17 cellular contexts compared by ENCODE assay signal in the genomic region with DNA sequence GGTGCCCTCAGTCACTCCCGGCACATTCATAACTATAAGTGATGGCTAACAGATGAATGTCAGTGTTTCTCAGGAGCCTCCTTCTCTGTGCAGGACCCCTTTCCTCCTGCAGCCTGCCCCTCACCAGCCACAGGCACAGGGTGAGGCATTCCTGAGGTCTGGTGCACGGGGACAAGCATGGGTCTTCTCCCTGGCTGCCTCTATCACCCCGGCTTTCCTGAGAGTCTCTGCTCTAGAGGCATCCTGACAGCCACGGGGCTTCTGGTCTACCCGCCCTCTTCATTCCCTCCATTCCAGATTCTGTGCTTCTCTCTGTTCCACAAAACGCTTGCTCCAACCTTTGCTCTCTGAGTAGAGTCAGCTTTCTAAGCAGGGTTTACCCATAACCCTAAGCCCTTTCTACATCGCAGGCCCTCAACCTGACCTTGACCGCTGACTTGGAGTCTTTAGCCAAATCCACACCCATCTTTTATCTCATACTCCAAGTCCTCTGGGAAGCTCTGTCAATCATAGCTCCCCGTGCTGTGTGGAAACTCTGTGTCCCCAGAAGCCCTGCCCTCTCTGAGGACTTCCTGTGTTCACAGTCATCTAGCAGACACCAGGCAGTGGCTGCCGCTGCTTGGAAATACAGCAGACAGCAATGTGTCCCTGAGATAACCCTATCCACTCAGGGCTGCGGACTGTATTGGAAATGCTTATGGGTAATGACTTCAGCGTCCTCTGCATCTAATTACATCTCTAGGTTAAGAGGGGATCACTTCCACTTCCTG.
DNase-seq lines count a peak whose midpoint lies in the region; ATAC-seq lines count a peak whose summit lies in the region.
"Had no signal": no experiment of that assay in that cellular context is flagged by ENCODE, and none has a peak within 500 bp of the region (broad histone marks: within the 10 kb centered on the region; RNA-seq: fewer than 3 reads in every experiment).

No MANE protein-coding gene starts in this region.

- H3K36me3 Mint-ChIP-seq in activated CD4-positive, alpha-beta T cell treated with anti-CD3 and anti-CD28 coated beads, Interleukin-2, amount 10 ng/mL, durations not matched to agents 7 days and 5 days (ENCODE audit: low read depth) = peaks cover 47% of the 10 kb centered on the region
- peaks cover 26% of the 10 kb centered on the region for H3K36me3 Mint-ChIP-seq in central memory CD8-positive, alpha-beta T cell (ENCODE audit: insufficient read depth)
- peaks cover 18 to 61% (median 30%) of the 10 kb centered on the region in 3 donors for H3K36me3 Mint-ChIP-seq in naive thymus-derived CD8-positive, alpha-beta T cell

- CTCF ChIA-PET in activated CD4-positive, alpha-beta T cell treated with anti-CD3 and anti-CD28 coated beads, Interleukin-2, amount 10 ng/mL, durations not matched to agents 7 days and 5 days (lab: Charles Lee) = no interaction called here

- POLR2A ChIA-PET in activated CD4-positive, alpha-beta T cell treated with anti-CD3 and anti-CD28 coated beads, Interleukin-2, amount 10 ng/mL, durations not matched to agents 7 days and 5 days (lab: Charles Lee) = no interaction called here
- POLR2A ChIA-PET in naive thymus-derived CD8-positive, alpha-beta T cell (lab: Charles Lee) = no interaction called here

- H3K4me3 Mint-ChIP-seq in activated CD4-positive, alpha-beta T cell treated with anti-CD3 and anti-CD28 coated beads, Interleukin-2, amount 10 ng/mL, durations not matched to agents 7 days and 5 days = no peak overlapping the region
- no peak overlapping the region for H3K4me3 Mint-ChIP-seq in central memory CD8-positive, alpha-beta T cell
- no peak overlapping the region for H3K4me3 Mint-ChIP-seq in naive thymus-derived CD8-positive, alpha-beta T cell
- H3K4me3 Mint-ChIP-seq: dendritic cell treated with granulocyte-macrophage colony-stimulating factor and Interleukin-4, amounts not matched to agents 40 ng/mL and 50 ng/mL, for 4 days; nephron had no signal

- peak; percentile 32 for DNase-seq in activated CD4-positive, alpha-beta T cell treated with anti-CD3 and anti-CD28 coated beads, Interleukin-2, amount 10 ng/mL, durations not matched to agents 7 days and 5 days
- DNase-seq in activated CD4-positive, alpha-beta T cell treated with anti-CD3 and anti-CD28 coated beads for 48 hours = no peak
- DNase-seq in MV-4-11 (lab: John Stamatoyannopoulos, UW) (peak; percentile 25), NCI-H2171 treated with DMSO at 0.1 percent for 48 hours (lab: John Stamatoyannopoulos, UW) (no peak)
- DNase-seq in central memory CD8-positive, alpha-beta T cell (ENCODE audit: low spot score in 2 of 2) = no peak
- no peak for DNase-seq in naive thymus-derived CD8-positive, alpha-beta T cell
- DNase-seq in stimulated activated CD4-positive, alpha-beta T cell treated with anti-CD3 and anti-CD28 coated beads, Interleukin-4, amount 100 ng/mL, for 1 hour = no peak
- DNase-seq: activated effector memory CD4-positive, alpha-beta T cell treated with Interleukin-2 at 50 U/mL for 16 hours; mammary epithelial cell; NCI-H1417; NCI-H2171; NCI-H82; tibial artery had no signal

- no peaks in the 10 kb centered on the region for H3K27me3 Mint-ChIP-seq in activated CD4-positive, alpha-beta T cell treated with anti-CD3 and anti-CD28 coated beads, Interleukin-2, amount 10 ng/mL, durations not matched to agents 7 days and 5 days
- H3K27me3 Mint-ChIP-seq in central memory CD8-positive, alpha-beta T cell = no peaks in the 10 kb centered on the region
- no peaks in the 10 kb centered on the region for H3K27me3 Mint-ChIP-seq in naive thymus-derived CD8-positive, alpha-beta T cell
- H3K27me3 Mint-ChIP-seq: dendritic cell treated with granulocyte-macrophage colony-stimulating factor and Interleukin-4, amounts not matched to agents 40 ng/mL and 50 ng/mL, for 4 days; progenitor cell of endocrine pancreas had no signal

- H3K4me1 Mint-ChIP-seq in activated CD4-positive, alpha-beta T cell treated with anti-CD3 and anti-CD28 coated beads, Interleukin-2, amount 10 ng/mL, durations not matched to agents 7 days and 5 days = peaks cover 47% of the 10 kb centered on the region
- peaks cover 25% of the 10 kb centered on the region for H3K4me1 Mint-ChIP-seq in central memory CD8-positive, alpha-beta T cell
- H3K4me1 Mint-ChIP-seq in naive thymus-derived CD8-positive, alpha-beta T cell = peaks cover 19 to 48% (median 39%) of the 10 kb centered on the region in 4 donors
- H3K4me1 Mint-ChIP-seq: nephron had no signal

- no peak for ATAC-seq in central memory CD8-positive, alpha-beta T cell (replicated peaks; ENCODE audit: extremely low read depth, poor library complexity, severe bottlenecking)
- ATAC-seq in naive thymus-derived CD8-positive, alpha-beta T cell = peak in 1 of 2 donors; percentile 48
- no peak for ATAC-seq in GM21367 (IDR thresholded peaks at IDR 0.05; ENCODE audit: unreplicated experiment)

- peak overlapping the region; percentile 38 for H3K27ac Mint-ChIP-seq in activated CD4-positive, alpha-beta T cell treated with anti-CD3 and anti-CD28 coated beads, Interleukin-2, amount 10 ng/mL, durations not matched to agents 7 days and 5 days
- H3K27ac Mint-ChIP-seq in central memory CD8-positive, alpha-beta T cell (ENCODE audit: low read depth) = peak overlapping the region; percentile 64
- peak overlapping the region in 7 of 10 donors; percentile 2 to 84 (median 67) for H3K27ac Mint-ChIP-seq in naive thymus-derived CD8-positive, alpha-beta T cell
- H3K27ac Mint-ChIP-seq: dendritic cell treated with granulocyte-macrophage colony-stimulating factor and Interleukin-4, amounts not matched to agents 40 ng/mL and 50 ng/mL, for 4 days; nephron; progenitor cell of endocrine pancreas had no signal

- no peaks in the 10 kb centered on the region for H3K9me3 Mint-ChIP-seq in activated CD4-positive, alpha-beta T cell treated with anti-CD3 and anti-CD28 coated beads, Interleukin-2, amount 10 ng/mL, durations not matched to agents 7 days and 5 days
- no peaks in the 10 kb centered on the region for H3K9me3 Mint-ChIP-seq in central memory CD8-positive, alpha-beta T cell
- no peaks in the 10 kb centered on the region for H3K9me3 Mint-ChIP-seq in naive thymus-derived CD8-positive, alpha-beta T cell
- H3K9me3 Mint-ChIP-seq: dendritic cell treated with granulocyte-macrophage colony-stimulating factor and Interleukin-4, amounts not matched to agents 40 ng/mL and 50 ng/mL, for 4 days; nephron had no signal

Comparison
In these comparisons a context has a peak if more than half of its experiments do, and no peak if none do; other contexts are left out.
1. DNase-seq: peak in activated CD4-positive, alpha-beta T cell treated with anti-CD3 and anti-CD28 coated beads, Interleukin-2, amount 10 ng/mL, durations not matched to agents 7 days and 5 days (single experiment) and MV-4-11 (single experiment); none in activated CD4-positive, alpha-beta T cell treated with anti-CD3 and anti-CD28 coated beads for 48 hours (single experiment), central memory CD8-positive, alpha-beta T cell (0 of 2), naive thymus-derived CD8-positive, alpha-beta T cell (0 of 10), stimulated activated CD4-positive, alpha-beta T cell treated with anti-CD3 and anti-CD28 coated beads, Interleukin-4, amount 100 ng/mL, for 1 hour (single experiment) and NCI-H2171 treated with DMSO at 0.1 percent for 48 hours (single experiment).
2. Peak in every context shown above with its lines, with median percentiles within 50 percentile points of each other: H3K27ac Mint-ChIP-seq.